In genomic region chr9:137227853-137228514, GRCh38 we compare ENCODE assay signal across 1 cellular context.
A peak's percentile ranks its signal among the peaks of the same experiment; 100 is the strongest.
TF ChIP-seq lines count a peak whose summit lies in the region.

No MANE protein-coding gene starts in this region.

TF ChIP-seq in K562, 482 proteins besides CTCF, POLR2A, EP300 and RAD21 (continued from another document):
- no peak for TF ChIP-seq ZNF407 (IDR thresholded peaks at IDR 0.05; ENCODE audit: low read depth)
- TF ChIP-seq SPI1 (IDR thresholded peaks at IDR 0.05; ENCODE audit: borderline replicate concordance, low read depth, low read length): no peak
- no peak for TF ChIP-seq FOXA3 (CRISPR knock-in tag; conservative IDR thresholded peaks at IDR 0.05 in 1 of 2, IDR thresholded peaks at IDR 0.05 in 1 of 2)
- TF ChIP-seq NELFE (IDR thresholded peaks at IDR 0.05; ENCODE audit: insufficient read depth, insufficient read length): no peak
- TF ChIP-seq GATAD2B (IDR thresholded peaks at IDR 0.05; ENCODE audit: borderline replicate concordance): no peak
- no peak for TF ChIP-seq TRIM24 (IDR thresholded peaks at IDR 0.05)
- TF ChIP-seq RHOXF2B (CRISPR knock-in tag; conservative IDR thresholded peaks at IDR 0.05): no peak
- TF ChIP-seq TRIM28 (IDR thresholded peaks at IDR 0.05): no peak
- TF ChIP-seq POLR2B (IDR thresholded peaks at IDR 0.05; ENCODE audit: low read depth, partially characterized antibody): no peak
- no peak for TF ChIP-seq MEF2A (IDR thresholded peaks at IDR 0.05; ENCODE audit: control insufficient read depth, low read depth, low read length)
- TF ChIP-seq, protein P1, sequence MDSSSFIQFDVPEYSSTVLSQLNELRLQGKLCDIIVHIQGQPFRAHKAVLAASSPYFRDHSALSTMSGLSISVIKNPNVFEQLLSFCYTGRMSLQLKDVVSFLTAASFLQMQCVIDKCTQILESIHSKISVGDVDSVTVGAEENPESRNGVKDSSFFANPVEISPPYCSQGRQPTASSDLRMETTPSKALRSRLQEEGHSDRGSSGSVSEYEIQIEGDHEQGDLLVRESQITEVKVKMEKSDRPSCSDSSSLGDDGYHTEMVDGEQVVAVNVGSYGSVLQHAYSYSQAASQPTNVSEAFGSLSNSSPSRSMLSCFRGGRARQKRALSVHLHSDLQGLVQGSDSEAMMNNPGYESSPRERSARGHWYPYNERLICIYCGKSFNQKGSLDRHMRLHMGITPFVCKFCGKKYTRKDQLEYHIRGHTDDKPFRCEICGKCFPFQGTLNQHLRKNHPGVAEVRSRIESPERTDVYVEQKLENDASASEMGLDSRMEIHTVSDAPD (CRISPR knock-in tag; IDR thresholded peaks at IDR 0.05): no peak
- TF ChIP-seq, protein P2, sequence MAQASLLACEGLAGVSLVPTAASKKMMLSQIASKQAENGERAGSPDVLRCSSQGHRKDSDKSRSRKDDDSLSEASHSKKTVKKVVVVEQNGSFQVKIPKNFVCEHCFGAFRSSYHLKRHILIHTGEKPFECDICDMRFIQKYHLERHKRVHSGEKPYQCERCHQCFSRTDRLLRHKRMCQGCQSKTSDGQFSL (CRISPR knock-in tag; IDR thresholded peaks at IDR 0.05): no peak
- TF ChIP-seq, protein P2 (tag; IDR thresholded peaks at IDR 0.05): no peak
- TF ChIP-seq TAF1 (IDR thresholded peaks at IDR 0.05; ENCODE audit: control insufficient read depth, extremely low read depth, insufficient read depth, low read length, severe bottlenecking): no peak
- TF ChIP-seq ESRRA (IDR thresholded peaks at IDR 0.05; ENCODE audit: borderline replicate concordance, low read depth): 0 out of 2 replicates have a peak, but pooled peaks have one; percentile 1
- no peak for TF ChIP-seq NKRF (IDR thresholded peaks at IDR 0.05; ENCODE audit: borderline replicate concordance)
- TF ChIP-seq PYGO2 (tag; IDR thresholded peaks at IDR 0.05): no peak
- no peak for TF ChIP-seq MAFK (IDR thresholded peaks at IDR 0.05; ENCODE audit: low read length)
- TF ChIP-seq, protein P3, sequence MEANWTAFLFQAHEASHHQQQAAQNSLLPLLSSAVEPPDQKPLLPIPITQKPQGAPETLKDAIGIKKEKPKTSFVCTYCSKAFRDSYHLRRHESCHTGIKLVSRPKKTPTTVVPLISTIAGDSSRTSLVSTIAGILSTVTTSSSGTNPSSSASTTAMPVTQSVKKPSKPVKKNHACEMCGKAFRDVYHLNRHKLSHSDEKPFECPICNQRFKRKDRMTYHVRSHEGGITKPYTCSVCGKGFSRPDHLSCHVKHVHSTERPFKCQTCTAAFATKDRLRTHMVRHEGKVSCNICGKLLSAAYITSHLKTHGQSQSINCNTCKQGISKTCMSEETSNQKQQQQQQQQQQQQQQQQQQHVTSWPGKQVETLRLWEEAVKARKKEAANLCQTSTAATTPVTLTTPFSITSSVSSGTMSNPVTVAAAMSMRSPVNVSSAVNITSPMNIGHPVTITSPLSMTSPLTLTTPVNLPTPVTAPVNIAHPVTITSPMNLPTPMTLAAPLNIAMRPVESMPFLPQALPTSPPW (CRISPR knock-in tag; IDR thresholded peaks at IDR 0.05): 0 out of 2 replicates have a peak, but pooled peaks have one; percentile 32
- no peak for TF ChIP-seq ZZZ3 (IDR thresholded peaks at IDR 0.05)
- TF ChIP-seq ELF1 (tag; IDR thresholded peaks at IDR 0.05): no peak
- TF ChIP-seq E2F6 (IDR thresholded peaks at IDR 0.05; ENCODE audit: borderline replicate concordance in 1 of 2, extremely low read depth in 1 of 2, insufficient read depth in 1 of 2, insufficient read length in 1 of 2, low read depth in 1 of 2, low read length in 1 of 2, poor library complexity in 1 of 2, severe bottlenecking in 1 of 2): no peak
- TF ChIP-seq HNRNPL (IDR thresholded peaks at IDR 0.05; ENCODE audit: low read depth, low read length): peak; percentile 61; the same call in 1 of the 2 replicates
- no peak for TF ChIP-seq AFF1 (IDR thresholded peaks at IDR 0.05; ENCODE audit: low read depth in 1 of 2, partially characterized antibody in 2 of 2)
- TF ChIP-seq POLR3G (IDR thresholded peaks at IDR 0.05; ENCODE audit: extremely low read depth, insufficient read length, insufficient replicate concordance): no peak
- TF ChIP-seq ELK1 (CRISPR knock-in tag; IDR thresholded peaks at IDR 0.05): no peak
- no peak for TF ChIP-seq ZNF232 (CRISPR knock-in tag; IDR thresholded peaks at IDR 0.05)
